In the genomic region with DNA sequence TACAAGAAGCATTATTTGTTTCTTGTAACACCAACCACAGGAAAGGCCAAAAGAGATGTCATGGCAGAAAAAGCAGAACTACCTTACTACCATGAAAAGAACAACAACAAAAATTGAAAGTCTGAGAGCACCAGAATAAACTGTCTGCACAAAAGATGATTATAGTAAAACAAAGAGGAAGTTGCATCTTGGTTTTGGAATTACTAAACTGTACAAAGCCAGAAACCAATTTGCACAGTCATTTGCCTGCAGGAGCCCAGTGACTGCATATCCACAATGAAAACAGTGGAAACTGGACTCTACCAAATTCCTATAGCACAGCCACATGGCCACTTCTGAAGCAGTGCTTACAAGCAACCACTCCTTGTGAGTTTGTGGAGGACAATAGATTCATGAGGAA, we compare ENCODE assay signal across 8 cellular contexts.
DNase-seq lines count a peak whose midpoint lies in the region; ATAC-seq and TF ChIP-seq lines count a peak whose summit lies in the region.

No MANE protein-coding gene starts in this region.

- peaks cover 5% of the 10 kb centered on the region for H3K36me3 ChIP-seq in effector memory CD4-positive, alpha-beta T cell (ENCODE audit: control insufficient read depth, insufficient read depth, low read length)

- no peak overlapping the region for H3K27ac Mint-ChIP-seq in activated CD4-positive, alpha-beta T cell treated with anti-CD3 and anti-CD28 coated beads, Interleukin-2, amount 10 ng/mL, durations not matched to agents 7 days and 5 days

- H3K27ac ChIP-seq in effector memory CD4-positive, alpha-beta T cell (ENCODE audit: insufficient read depth, low read length, poor library complexity, severe bottlenecking): no peak overlapping the region

- POLR2A ChIA-PET in activated CD4-positive, alpha-beta T cell treated with anti-CD3 and anti-CD28 coated beads, Interleukin-2, amount 10 ng/mL, durations not matched to agents 7 days and 5 days (lab: Charles Lee): no interaction called here

- H3K4me1 ChIP-seq in effector memory CD4-positive, alpha-beta T cell (ENCODE audit: control insufficient read depth, insufficient read depth, low read length, poor library complexity, severe bottlenecking): no peaks in the 10 kb centered on the region

- no peaks in the 10 kb centered on the region for H3K9me3 ChIP-seq in effector memory CD4-positive, alpha-beta T cell (ENCODE audit: control insufficient read depth, low read length)

- peaks cover 37% of the 10 kb centered on the region for H3K36me3 Mint-ChIP-seq in activated CD4-positive, alpha-beta T cell treated with anti-CD3 and anti-CD28 coated beads, Interleukin-2, amount 10 ng/mL, durations not matched to agents 7 days and 5 days (ENCODE audit: low read depth)

- H3K27me3 Mint-ChIP-seq in activated CD4-positive, alpha-beta T cell treated with anti-CD3 and anti-CD28 coated beads, Interleukin-2, amount 10 ng/mL, durations not matched to agents 7 days and 5 days: no peaks in the 10 kb centered on the region

- H3K4me1 Mint-ChIP-seq in activated CD4-positive, alpha-beta T cell treated with anti-CD3 and anti-CD28 coated beads, Interleukin-2, amount 10 ng/mL, durations not matched to agents 7 days and 5 days: peaks cover 26% of the 10 kb centered on the region

- H3K4me3 ChIP-seq in fibroblast of villous mesenchyme (ENCODE audit: low read depth, low read length): no peak overlapping the region
- no peak overlapping the region for H3K4me3 ChIP-seq in effector memory CD4-positive, alpha-beta T cell (ENCODE audit: insufficient read depth, low read depth, low read length, poor library complexity, severe bottlenecking)

- H3K4me3 Mint-ChIP-seq in activated CD4-positive, alpha-beta T cell treated with anti-CD3 and anti-CD28 coated beads, Interleukin-2, amount 10 ng/mL, durations not matched to agents 7 days and 5 days: no peak overlapping the region

- TF ChIP-seq CTCF in fibroblast of villous mesenchyme (IDR thresholded peaks at IDR 0.05; ENCODE audit: insufficient read depth, low read depth, low read length) (no peak), omental fat pad (IDR thresholded peaks at IDR 0.05) (no peak)

- CTCF ChIA-PET in activated CD4-positive, alpha-beta T cell treated with anti-CD3 and anti-CD28 coated beads, Interleukin-2, amount 10 ng/mL, durations not matched to agents 7 days and 5 days (lab: Charles Lee): no interaction called here

- no peaks in the 10 kb centered on the region for H3K27me3 ChIP-seq in effector memory CD4-positive, alpha-beta T cell (replicated peaks; ENCODE audit: control insufficient read depth, insufficient read depth, low read length, poor library complexity, severe bottlenecking)

- H3K9me3 Mint-ChIP-seq in activated CD4-positive, alpha-beta T cell treated with anti-CD3 and anti-CD28 coated beads, Interleukin-2, amount 10 ng/mL, durations not matched to agents 7 days and 5 days: no peaks in the 10 kb centered on the region

- ATAC-seq in GM18867 (IDR thresholded peaks at IDR 0.05; ENCODE audit: unreplicated experiment) (peak; percentile 73), HG02623 (IDR thresholded peaks at IDR 0.05; ENCODE audit: unreplicated experiment) (peak; percentile 78), omental fat pad (ENCODE audit: low FRiP score) (no peak)

- peak; percentile 98 for DNase-seq in NOMO-1 treated with DMSO at 0.1 percent for 48 hours (lab: John Stamatoyannopoulos, UW; ENCODE audit: unreplicated experiment)
- DNase-seq in fibroblast of villous mesenchyme (ENCODE audit: low read depth): peak; percentile 25
- no peak for DNase-seq in omental fat pad (ENCODE audit: low spot score)
- no peak for DNase-seq in effector memory CD4-positive, alpha-beta T cell
- DNase-seq in occipital lobe (lab: John Stamatoyannopoulos, UW): no peak
- no peak for DNase-seq in activated CD4-positive, alpha-beta T cell treated with anti-CD3 and anti-CD28 coated beads, Interleukin-2, amount 10 ng/mL, durations not matched to agents 7 days and 5 days

Comparison
In these comparisons a context has a peak if more than half of its experiments do, and no peak if none do; other contexts are left out.
1. DNase-seq: peak in NOMO-1 treated with DMSO at 0.1 percent for 48 hours (single experiment) and fibroblast of villous mesenchyme (single experiment); none in omental fat pad (single experiment), effector memory CD4-positive, alpha-beta T cell (0 of 3), occipital lobe (single experiment) and activated CD4-positive, alpha-beta T cell treated with anti-CD3 and anti-CD28 coated beads, Interleukin-2, amount 10 ng/mL, durations not matched to agents 7 days and 5 days (single experiment).